In the genomic region with DNA sequence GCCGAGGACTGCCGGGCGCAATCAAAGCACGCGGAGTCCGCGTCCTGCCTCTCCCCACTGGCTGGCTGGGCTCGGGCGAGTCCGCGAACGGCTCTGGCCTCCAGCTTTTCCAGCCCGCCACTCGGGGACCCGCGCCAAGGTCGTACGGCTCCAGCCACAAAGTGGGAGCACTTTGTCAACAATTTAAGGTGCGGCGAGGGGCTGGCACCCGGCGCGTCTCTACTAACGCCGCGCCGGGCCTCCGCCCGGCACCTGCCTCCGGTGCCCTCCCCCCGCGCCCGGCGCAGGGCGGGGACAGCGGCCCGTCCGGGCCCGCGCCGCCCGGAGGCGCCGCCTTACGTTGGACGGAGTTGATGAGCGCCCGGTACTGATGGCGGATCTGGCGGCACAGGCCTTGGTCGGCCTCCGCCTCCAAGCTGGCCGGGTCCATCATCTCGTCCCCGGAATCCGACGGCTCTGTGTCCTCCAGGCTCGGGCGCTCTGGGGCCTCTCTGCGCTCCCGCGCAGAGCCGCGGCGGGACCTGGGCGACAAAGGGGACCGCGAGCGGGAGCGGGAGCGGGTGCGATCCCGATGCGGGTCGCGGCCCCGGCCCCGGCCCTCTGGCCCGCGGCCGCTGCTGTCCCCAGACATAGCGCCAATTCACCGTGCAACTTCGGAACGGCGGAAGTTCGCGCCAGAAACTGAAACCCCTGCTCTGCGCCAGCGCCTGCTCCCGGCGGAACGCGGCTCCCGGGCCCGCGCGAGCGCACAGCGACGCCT, we compare ENCODE assay signal across 1 cellular context.
A peak's percentile ranks its signal among the peaks of the same experiment; 100 is the strongest.
TF ChIP-seq lines count a peak whose summit lies in the region.

A gene with protein sequence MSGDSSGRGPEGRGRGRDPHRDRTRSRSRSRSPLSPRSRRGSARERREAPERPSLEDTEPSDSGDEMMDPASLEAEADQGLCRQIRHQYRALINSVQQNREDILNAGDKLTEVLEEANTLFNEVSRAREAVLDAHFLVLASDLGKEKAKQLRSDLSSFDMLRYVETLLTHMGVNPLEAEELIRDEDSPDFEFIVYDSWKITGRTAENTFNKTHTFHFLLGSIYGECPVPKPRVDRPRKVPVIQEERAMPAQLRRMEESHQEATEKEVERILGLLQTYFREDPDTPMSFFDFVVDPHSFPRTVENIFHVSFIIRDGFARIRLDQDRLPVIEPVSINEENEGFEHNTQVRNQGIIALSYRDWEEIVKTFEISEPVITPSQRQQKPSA (minus strand): TSS at position 683 of the 760 bp plus-strand sequence. CDS start 52 bp downstream, at position 631.

TF ChIP-seq in HepG2, 621 proteins besides CTCF, POLR2A, EP300 and RAD21 (continued from another document and continues in another):
- TF ChIP-seq, protein P1, sequence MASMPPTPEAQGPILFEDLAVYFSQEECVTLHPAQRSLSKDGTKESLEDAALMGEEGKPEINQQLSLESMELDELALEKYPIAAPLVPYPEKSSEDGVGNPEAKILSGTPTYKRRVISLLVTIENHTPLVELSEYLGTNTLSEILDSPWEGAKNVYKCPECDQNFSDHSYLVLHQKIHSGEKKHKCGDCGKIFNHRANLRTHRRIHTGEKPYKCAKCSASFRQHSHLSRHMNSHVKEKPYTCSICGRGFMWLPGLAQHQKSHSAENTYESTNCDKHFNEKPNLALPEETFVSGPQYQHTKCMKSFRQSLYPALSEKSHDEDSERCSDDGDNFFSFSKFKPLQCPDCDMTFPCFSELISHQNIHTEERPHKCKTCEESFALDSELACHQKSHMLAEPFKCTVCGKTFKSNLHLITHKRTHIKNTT (CRISPR knock-in tag; IDR thresholded peaks at IDR 0.05) = peak; percentile 17; the same call in 1 of the 2 replicates
- TF ChIP-seq NONO (IDR thresholded peaks at IDR 0.05) (no peak), NONO (CRISPR knock-in tag; conservative IDR thresholded peaks at IDR 0.05) (no peak; the same call in 1 of the 2 replicates), GATAD1 (CRISPR knock-in tag; IDR thresholded peaks at IDR 0.05) (peak; percentile 84), ZNF724P (CRISPR knock-in tag; IDR thresholded peaks at IDR 0.05; ENCODE audit: borderline replicate concordance) (peak; percentile 79; the same call in 1 of the 2 replicates), AKAP8 (CRISPR knock-in tag; IDR thresholded peaks at IDR 0.05) (no peak), TOE1 (CRISPR knock-in tag; IDR thresholded peaks at IDR 0.05) (no peak), SNRNP70 (IDR thresholded peaks at IDR 0.05; ENCODE audit: low read depth, low read length) (no peak), CEBPZ (IDR thresholded peaks at IDR 0.05; ENCODE audit: low read length) (no peak), PCBP2 (optimal IDR thresholded peaks at IDR 0.05; ENCODE audit: low read depth, low read length, poor library complexity, severe bottlenecking) (no peak), ZNF777 (CRISPR knock-in tag; IDR thresholded peaks at IDR 0.05) (peak; percentile 85), ZNF589 (CRISPR knock-in tag; conservative IDR thresholded peaks at IDR 0.05) (no peak), REXO4 (CRISPR knock-in tag; IDR thresholded peaks at IDR 0.05; ENCODE audit: borderline replicate concordance) (no peak), RXRA (CRISPR knock-in tag; IDR thresholded peaks at IDR 0.05) (no peak), AGO2 (optimal IDR thresholded peaks at IDR 0.05; ENCODE audit: low read depth, low read length) (peak; percentile 83), GABPB1 (CRISPR knock-in tag; IDR thresholded peaks at IDR 0.05) (peak; percentile 90), ZHX2 (IDR thresholded peaks at IDR 0.05; ENCODE audit: low read depth) (no peak), ZHX2 (CRISPR knock-in tag; IDR thresholded peaks at IDR 0.05; ENCODE audit: borderline replicate concordance) (peak; percentile 88), ELF4 (CRISPR knock-in tag; IDR thresholded peaks at IDR 0.05; ENCODE audit: borderline replicate concordance) (no peak), NR2F2 (IDR thresholded peaks at IDR 0.05; ENCODE audit: borderline replicate concordance, low read depth) (no peak)
- TF ChIP-seq, protein P2, sequence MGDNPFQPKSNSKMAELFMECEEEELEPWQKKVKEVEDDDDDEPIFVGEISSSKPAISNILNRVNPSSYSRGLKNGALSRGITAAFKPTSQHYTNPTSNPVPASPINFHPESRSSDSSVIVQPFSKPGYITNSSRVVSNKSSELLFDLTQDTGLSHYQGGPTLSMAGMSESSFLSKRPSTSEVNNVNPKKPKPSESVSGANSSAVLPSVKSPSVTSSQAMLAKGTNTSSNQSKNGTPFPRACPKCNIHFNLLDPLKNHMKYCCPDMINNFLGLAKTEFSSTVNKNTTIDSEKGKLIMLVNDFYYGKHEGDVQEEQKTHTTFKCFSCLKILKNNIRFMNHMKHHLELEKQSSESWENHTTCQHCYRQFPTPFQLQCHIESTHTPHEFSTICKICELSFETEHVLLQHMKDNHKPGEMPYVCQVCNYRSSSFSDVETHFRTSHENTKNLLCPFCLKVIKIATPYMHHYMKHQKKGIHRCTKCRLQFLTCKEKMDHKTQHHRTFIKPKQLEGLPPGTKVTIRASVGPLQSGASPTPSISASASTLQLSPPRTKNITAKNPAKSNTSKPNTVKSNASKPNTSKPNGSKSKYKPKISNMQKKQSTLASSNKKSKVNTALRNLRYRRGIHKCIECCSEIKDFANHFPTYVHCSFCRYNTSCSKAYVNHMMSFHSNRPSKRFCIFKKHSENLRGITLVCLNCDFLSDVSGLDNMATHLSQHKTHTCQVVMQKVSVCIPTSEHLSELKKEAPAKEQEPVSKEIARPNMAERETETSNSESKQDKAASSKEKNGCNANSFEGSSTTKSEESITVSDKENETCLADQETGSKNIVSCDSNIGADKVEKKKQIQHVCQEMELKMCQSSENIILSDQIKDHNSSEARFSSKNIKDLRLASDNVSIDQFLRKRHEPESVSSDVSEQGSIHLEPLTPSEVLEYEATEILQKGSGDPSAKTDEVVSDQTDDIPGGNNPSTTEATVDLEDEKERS (CRISPR knock-in tag; IDR thresholded peaks at IDR 0.05) = no peak
- TF ChIP-seq, protein P3, sequence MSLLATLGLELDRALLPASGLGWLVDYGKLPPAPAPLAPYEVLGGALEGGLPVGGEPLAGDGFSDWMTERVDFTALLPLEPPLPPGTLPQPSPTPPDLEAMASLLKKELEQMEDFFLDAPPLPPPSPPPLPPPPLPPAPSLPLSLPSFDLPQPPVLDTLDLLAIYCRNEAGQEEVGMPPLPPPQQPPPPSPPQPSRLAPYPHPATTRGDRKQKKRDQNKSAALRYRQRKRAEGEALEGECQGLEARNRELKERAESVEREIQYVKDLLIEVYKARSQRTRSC (CRISPR knock-in tag; IDR thresholded peaks at IDR 0.05; ENCODE audit: low read depth) = no peak
- TF ChIP-seq, protein P4, sequence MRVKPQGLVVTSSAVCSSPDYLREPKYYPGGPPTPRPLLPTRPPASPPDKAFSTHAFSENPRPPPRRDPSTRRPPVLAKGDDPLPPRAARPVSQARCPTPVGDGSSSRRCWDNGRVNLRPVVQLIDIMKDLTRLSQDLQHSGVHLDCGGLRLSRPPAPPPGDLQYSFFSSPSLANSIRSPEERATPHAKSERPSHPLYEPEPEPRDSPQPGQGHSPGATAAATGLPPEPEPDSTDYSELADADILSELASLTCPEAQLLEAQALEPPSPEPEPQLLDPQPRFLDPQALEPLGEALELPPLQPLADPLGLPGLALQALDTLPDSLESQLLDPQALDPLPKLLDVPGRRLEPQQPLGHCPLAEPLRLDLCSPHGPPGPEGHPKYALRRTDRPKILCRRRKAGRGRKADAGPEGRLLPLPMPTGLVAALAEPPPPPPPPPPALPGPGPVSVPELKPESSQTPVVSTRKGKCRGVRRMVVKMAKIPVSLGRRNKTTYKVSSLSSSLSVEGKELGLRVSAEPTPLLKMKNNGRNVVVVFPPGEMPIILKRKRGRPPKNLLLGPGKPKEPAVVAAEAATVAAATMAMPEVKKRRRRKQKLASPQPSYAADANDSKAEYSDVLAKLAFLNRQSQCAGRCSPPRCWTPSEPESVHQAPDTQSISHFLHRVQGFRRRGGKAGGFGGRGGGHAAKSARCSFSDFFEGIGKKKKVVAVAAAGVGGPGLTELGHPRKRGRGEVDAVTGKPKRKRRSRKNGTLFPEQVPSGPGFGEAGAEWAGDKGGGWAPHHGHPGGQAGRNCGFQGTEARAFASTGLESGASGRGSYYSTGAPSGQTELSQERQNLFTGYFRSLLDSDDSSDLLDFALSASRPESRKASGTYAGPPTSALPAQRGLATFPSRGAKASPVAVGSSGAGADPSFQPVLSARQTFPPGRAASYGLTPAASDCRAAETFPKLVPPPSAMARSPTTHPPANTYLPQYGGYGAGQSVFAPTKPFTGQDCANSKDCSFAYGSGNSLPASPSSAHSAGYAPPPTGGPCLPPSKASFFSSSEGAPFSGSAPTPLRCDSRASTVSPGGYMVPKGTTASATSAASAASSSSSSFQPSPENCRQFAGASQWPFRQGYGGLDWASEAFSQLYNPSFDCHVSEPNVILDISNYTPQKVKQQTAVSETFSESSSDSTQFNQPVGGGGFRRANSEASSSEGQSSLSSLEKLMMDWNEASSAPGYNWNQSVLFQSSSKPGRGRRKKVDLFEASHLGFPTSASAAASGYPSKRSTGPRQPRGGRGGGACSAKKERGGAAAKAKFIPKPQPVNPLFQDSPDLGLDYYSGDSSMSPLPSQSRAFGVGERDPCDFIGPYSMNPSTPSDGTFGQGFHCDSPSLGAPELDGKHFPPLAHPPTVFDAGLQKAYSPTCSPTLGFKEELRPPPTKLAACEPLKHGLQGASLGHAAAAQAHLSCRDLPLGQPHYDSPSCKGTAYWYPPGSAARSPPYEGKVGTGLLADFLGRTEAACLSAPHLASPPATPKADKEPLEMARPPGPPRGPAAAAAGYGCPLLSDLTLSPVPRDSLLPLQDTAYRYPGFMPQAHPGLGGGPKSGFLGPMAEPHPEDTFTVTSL (CRISPR knock-in tag; IDR thresholded peaks at IDR 0.05; ENCODE audit: borderline replicate concordance) = no peak
- TF ChIP-seq, protein P5, sequence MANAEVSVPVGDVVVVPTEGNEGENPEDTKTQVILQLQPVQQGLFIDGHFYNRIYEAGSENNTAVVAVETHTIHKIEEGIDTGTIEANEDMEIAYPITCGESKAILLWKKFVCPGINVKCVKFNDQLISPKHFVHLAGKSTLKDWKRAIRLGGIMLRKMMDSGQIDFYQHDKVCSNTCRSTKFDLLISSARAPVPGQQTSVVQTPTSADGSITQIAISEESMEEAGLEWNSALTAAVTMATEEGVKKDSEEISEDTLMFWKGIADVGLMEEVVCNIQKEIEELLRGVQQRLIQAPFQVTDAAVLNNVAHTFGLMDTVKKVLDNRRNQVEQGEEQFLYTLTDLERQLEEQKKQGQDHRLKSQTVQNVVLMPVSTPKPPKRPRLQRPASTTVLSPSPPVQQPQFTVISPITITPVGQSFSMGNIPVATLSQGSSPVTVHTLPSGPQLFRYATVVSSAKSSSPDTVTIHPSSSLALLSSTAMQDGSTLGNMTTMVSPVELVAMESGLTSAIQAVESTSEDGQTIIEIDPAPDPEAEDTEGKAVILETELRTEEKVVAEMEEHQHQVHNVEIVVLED (CRISPR knock-in tag; IDR thresholded peaks at IDR 0.05; ENCODE audit: borderline replicate concordance) = peak; percentile 59
